Comparison of ENCODE assay signal across 2 cellular contexts in the genomic region with DNA sequence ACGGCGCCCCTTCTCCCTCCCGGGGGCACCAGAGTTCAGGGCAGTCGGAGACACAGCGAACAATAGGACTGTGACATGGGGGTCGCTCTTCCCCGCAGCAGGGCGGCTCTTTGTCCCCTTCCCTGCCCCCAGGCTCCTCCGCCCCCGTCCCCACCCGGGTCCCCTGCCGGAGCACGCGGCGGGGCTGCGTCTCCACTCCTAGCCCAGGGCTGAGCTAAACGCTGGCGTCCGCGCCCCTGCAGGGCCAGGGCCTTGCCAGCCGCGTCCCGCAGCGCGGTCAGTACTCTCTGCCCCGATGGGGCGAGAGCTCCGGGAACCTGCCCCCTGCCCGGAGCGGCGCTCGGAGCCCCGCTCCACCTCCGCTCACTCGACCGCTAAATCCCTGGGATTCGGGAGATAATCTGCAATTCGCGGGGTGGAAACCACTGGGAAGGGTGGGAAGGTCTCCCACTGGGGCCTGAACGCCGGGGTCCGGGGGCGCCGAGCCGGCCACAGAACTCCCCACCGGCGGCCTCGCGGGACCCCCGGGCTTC.
A peak's percentile ranks its signal among the peaks of the same experiment; 100 is the strongest.
TF ChIP-seq lines count a peak whose summit lies in the region.

No MANE protein-coding gene starts in this region.

TF ChIP-seq in HEK293, 187 proteins besides CTCF, POLR2A, EP300 and RAD21 (continued from another document and continues in another):
- TF ChIP-seq, protein P1, sequence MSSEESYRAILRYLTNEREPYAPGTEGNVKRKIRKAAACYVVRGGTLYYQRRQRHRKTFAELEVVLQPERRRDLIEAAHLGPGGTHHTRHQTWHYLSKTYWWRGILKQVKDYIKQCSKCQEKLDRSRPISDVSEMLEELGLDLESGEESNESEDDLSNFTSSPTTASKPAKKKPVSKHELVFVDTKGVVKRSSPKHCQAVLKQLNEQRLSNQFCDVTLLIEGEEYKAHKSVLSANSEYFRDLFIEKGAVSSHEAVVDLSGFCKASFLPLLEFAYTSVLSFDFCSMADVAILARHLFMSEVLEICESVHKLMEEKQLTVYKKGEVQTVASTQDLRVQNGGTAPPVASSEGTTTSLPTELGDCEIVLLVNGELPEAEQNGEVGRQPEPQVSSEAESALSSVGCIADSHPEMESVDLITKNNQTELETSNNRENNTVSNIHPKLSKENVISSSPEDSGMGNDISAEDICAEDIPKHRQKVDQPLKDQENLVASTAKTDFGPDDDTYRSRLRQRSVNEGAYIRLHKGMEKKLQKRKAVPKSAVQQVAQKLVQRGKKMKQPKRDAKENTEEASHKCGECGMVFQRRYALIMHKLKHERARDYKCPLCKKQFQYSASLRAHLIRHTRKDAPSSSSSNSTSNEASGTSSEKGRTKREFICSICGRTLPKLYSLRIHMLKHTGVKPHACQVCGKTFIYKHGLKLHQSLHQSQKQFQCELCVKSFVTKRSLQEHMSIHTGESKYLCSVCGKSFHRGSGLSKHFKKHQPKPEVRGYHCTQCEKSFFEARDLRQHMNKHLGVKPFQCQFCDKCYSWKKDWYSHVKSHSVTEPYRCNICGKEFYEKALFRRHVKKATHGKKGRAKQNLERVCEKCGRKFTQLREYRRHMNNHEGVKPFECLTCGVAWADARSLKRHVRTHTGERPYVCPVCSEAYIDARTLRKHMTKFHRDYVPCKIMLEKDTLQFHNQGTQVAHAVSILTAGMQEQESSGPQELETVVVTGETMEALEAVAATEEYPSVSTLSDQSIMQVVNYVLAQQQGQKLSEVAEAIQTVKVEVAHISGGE (tag by site-specific recombination; conservative IDR thresholded peaks at IDR 0.05; ENCODE audit: low read depth) = 0 out of 2 replicates have a peak, but pooled peaks have one; percentile 24
- TF ChIP-seq, protein P2, sequence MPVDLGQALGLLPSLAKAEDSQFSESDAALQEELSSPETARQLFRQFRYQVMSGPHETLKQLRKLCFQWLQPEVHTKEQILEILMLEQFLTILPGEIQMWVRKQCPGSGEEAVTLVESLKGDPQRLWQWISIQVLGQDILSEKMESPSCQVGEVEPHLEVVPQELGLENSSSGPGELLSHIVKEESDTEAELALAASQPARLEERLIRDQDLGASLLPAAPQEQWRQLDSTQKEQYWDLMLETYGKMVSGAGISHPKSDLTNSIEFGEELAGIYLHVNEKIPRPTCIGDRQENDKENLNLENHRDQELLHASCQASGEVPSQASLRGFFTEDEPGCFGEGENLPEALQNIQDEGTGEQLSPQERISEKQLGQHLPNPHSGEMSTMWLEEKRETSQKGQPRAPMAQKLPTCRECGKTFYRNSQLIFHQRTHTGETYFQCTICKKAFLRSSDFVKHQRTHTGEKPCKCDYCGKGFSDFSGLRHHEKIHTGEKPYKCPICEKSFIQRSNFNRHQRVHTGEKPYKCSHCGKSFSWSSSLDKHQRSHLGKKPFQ (tag by site-specific recombination; IDR thresholded peaks at IDR 0.05) = no peak
- no peak for TF ChIP-seq ZNF324 (tag by site-specific recombination; IDR thresholded peaks at IDR 0.05)
- peak; percentile 42; the same call in 1 of the 2 replicates for TF ChIP-seq KLF8 (tag by site-specific recombination; IDR thresholded peaks at IDR 0.05)
- no peak for TF ChIP-seq ZNF133 (tag by site-specific recombination; IDR thresholded peaks at IDR 0.05)
- TF ChIP-seq ZNF121 (tag by site-specific recombination; IDR thresholded peaks at IDR 0.05) = no peak
- TF ChIP-seq GLI2 (tag by site-specific recombination; IDR thresholded peaks at IDR 0.05; ENCODE audit: borderline replicate concordance, low read depth) = no peak
- no peak for TF ChIP-seq TCF7L2 (IDR thresholded peaks at IDR 0.05; ENCODE audit: borderline replicate concordance, low read depth, low read length)
- TF ChIP-seq ZNF202 (tag by site-specific recombination; IDR thresholded peaks at IDR 0.05; ENCODE audit: borderline replicate concordance) = no peak
- no peak for TF ChIP-seq ZNF140 (tag by site-specific recombination; IDR thresholded peaks at IDR 0.05)
- TF ChIP-seq, protein P3, sequence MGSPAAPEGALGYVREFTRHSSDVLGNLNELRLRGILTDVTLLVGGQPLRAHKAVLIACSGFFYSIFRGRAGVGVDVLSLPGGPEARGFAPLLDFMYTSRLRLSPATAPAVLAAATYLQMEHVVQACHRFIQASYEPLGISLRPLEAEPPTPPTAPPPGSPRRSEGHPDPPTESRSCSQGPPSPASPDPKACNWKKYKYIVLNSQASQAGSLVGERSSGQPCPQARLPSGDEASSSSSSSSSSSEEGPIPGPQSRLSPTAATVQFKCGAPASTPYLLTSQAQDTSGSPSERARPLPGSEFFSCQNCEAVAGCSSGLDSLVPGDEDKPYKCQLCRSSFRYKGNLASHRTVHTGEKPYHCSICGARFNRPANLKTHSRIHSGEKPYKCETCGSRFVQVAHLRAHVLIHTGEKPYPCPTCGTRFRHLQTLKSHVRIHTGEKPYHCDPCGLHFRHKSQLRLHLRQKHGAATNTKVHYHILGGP (tag by site-specific recombination; IDR thresholded peaks at IDR 0.05) = no peak
- TF ChIP-seq, protein P4, sequence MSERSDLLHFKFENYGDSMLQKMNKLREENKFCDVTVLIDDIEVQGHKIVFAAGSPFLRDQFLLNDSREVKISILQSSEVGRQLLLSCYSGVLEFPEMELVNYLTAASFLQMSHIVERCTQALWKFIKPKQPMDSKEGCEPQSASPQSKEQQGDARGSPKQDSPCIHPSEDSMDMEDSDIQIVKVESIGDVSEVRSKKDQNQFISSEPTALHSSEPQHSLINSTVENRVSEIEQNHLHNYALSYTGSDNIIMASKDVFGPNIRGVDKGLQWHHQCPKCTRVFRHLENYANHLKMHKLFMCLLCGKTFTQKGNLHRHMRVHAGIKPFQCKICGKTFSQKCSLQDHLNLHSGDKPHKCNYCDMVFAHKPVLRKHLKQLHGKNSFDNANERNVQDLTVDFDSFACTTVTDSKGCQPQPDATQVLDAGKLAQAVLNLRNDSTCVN (tag by site-specific recombination; optimal IDR thresholded peaks at IDR 0.05) = peak; percentile 80
- TF ChIP-seq, protein P5, sequence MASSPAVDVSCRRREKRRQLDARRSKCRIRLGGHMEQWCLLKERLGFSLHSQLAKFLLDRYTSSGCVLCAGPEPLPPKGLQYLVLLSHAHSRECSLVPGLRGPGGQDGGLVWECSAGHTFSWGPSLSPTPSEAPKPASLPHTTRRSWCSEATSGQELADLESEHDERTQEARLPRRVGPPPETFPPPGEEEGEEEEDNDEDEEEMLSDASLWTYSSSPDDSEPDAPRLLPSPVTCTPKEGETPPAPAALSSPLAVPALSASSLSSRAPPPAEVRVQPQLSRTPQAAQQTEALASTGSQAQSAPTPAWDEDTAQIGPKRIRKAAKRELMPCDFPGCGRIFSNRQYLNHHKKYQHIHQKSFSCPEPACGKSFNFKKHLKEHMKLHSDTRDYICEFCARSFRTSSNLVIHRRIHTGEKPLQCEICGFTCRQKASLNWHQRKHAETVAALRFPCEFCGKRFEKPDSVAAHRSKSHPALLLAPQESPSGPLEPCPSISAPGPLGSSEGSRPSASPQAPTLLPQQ (tag by site-specific recombination; IDR thresholded peaks at IDR 0.05) = no peak
- TF ChIP-seq ZNF777 (tag by site-specific recombination; IDR thresholded peaks at IDR 0.05; ENCODE audit: borderline replicate concordance) = 0 out of 2 replicates have a peak, but pooled peaks have one; percentile 20
- TF ChIP-seq ZNF146 (tag by site-specific recombination; IDR thresholded peaks at IDR 0.05) = no peak
- TF ChIP-seq ZNF214 (tag by site-specific recombination; IDR thresholded peaks at IDR 0.05; ENCODE audit: borderline replicate concordance) = no peak
- no peak for TF ChIP-seq ZBTB1 (tag by site-specific recombination; IDR thresholded peaks at IDR 0.05)
- TF ChIP-seq ZNF335 (tag by site-specific recombination; conservative IDR thresholded peaks at IDR 0.05) = peak; percentile 91
- TF ChIP-seq ZIC2 (tag by site-specific recombination; IDR thresholded peaks at IDR 0.05) = peak; percentile 96
- TF ChIP-seq ZNF211 (tag by site-specific recombination; IDR thresholded peaks at IDR 0.05; ENCODE audit: low read depth) = no peak

TF ChIP-seq in K562, 482 proteins besides CTCF, POLR2A, EP300 and RAD21 (continued from another document and continues in another):
- TF ChIP-seq PCBP1 (IDR thresholded peaks at IDR 0.05; ENCODE audit: low read depth, low read length, poor library complexity, severe bottlenecking) (peak; percentile 59), EGR1 (conservative IDR thresholded peaks at IDR 0.05) (0 out of 2 replicates have a peak, but pooled peaks have one; percentile 2), RBFOX2 (IDR thresholded peaks at IDR 0.05; ENCODE audit: low read depth, low read length) (peak; percentile 69), HDAC8 (tag; IDR thresholded peaks at IDR 0.05) (no peak)
- TF ChIP-seq, protein P4 (CRISPR knock-in tag; IDR thresholded peaks at IDR 0.05) = no peak
- TF ChIP-seq, protein P6, sequence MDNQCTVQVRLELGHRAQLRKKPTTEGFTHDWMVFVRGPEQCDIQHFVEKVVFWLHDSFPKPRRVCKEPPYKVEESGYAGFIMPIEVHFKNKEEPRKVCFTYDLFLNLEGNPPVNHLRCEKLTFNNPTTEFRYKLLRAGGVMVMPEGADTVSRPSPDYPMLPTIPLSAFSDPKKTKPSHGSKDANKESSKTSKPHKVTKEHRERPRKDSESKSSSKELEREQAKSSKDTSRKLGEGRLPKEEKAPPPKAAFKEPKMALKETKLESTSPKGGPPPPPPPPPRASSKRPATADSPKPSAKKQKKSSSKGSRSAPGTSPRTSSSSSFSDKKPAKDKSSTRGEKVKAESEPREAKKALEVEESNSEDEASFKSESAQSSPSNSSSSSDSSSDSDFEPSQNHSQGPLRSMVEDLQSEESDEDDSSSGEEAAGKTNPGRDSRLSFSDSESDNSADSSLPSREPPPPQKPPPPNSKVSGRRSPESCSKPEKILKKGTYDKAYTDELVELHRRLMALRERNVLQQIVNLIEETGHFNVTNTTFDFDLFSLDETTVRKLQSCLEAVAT (IDR thresholded peaks at IDR 0.05) = no peak
- TF ChIP-seq, protein P7, sequence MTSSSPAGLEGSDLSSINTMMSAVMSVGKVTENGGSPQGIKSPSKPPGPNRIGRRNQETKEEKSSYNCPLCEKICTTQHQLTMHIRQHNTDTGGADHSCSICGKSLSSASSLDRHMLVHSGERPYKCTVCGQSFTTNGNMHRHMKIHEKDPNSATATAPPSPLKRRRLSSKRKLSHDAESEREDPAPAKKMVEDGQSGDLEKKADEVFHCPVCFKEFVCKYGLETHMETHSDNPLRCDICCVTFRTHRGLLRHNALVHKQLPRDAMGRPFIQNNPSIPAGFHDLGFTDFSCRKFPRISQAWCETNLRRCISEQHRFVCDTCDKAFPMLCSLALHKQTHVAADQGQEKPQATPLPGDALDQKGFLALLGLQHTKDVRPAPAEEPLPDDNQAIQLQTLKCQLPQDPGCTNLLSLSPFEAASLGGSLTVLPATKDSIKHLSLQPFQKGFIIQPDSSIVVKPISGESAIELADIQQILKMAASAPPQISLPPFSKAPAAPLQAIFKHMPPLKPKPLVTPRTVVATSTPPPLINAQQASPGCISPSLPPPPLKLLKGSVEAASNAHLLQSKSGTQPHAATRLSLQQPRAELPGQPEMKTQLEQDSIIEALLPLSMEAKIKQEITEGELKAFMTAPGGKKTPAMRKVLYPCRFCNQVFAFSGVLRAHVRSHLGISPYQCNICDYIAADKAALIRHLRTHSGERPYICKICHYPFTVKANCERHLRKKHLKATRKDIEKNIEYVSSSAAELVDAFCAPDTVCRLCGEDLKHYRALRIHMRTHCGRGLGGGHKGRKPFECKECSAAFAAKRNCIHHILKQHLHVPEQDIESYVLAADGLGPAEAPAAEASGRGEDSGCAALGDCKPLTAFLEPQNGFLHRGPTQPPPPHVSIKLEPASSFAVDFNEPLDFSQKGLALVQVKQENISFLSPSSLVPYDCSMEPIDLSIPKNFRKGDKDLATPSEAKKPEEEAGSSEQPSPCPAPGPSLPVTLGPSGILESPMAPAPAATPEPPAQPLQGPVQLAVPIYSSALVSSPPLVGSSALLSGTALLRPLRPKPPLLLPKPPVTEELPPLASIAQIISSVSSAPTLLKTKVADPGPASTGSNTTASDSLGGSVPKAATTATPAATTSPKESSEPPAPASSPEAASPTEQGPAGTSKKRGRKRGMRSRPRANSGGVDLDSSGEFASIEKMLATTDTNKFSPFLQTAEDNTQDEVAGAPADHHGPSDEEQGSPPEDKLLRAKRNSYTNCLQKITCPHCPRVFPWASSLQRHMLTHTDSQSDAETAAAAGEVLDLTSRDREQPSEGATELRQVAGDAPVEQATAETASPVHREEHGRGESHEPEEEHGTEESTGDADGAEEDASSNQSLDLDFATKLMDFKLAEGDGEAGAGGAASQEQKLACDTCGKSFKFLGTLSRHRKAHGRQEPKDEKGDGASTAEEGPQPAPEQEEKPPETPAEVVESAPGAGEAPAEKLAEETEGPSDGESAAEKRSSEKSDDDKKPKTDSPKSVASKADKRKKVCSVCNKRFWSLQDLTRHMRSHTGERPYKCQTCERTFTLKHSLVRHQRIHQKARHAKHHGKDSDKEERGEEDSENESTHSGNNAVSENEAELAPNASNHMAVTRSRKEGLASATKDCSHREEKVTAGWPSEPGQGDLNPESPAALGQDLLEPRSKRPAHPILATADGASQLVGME (CRISPR knock-in tag; IDR thresholded peaks at IDR 0.05) = no peak
- TF ChIP-seq, protein P8, sequence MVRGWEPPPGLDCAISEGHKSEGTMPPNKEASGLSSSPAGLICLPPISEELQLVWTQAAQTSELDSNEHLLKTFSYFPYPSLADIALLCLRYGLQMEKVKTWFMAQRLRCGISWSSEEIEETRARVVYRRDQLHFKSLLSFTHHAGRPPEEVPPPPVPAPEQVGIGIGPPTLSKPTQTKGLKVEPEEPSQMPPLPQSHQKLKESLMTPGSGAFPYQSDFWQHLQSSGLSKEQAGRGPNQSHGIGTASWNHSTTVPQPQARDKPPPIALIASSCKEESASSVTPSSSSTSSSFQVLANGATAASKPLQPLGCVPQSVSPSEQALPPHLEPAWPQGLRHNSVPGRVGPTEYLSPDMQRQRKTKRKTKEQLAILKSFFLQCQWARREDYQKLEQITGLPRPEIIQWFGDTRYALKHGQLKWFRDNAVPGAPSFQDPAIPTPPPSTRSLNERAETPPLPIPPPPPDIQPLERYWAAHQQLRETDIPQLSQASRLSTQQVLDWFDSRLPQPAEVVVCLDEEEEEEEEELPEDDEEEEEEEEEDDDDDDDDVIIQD (CRISPR knock-in tag; IDR thresholded peaks at IDR 0.05) = no peak
- TF ChIP-seq, protein P9, sequence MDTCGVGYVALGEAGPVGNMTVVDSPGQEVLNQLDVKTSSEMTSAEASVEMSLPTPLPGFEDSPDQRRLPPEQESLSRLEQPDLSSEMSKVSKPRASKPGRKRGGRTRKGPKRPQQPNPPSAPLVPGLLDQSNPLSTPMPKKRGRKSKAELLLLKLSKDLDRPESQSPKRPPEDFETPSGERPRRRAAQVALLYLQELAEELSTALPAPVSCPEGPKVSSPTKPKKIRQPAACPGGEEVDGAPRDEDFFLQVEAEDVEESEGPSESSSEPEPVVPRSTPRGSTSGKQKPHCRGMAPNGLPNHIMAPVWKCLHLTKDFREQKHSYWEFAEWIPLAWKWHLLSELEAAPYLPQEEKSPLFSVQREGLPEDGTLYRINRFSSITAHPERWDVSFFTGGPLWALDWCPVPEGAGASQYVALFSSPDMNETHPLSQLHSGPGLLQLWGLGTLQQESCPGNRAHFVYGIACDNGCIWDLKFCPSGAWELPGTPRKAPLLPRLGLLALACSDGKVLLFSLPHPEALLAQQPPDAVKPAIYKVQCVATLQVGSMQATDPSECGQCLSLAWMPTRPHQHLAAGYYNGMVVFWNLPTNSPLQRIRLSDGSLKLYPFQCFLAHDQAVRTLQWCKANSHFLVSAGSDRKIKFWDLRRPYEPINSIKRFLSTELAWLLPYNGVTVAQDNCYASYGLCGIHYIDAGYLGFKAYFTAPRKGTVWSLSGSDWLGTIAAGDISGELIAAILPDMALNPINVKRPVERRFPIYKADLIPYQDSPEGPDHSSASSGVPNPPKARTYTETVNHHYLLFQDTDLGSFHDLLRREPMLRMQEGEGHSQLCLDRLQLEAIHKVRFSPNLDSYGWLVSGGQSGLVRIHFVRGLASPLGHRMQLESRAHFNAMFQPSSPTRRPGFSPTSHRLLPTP (IDR thresholded peaks at IDR 0.05; ENCODE audit: borderline replicate concordance, extremely low read depth, insufficient read length) = no peak
